ENCODE assay signal across 9 cellular contexts in genomic region chr4:184688447-184688846, GRCh38. TPM values are rescaled to one million over a fixed set of nuclear protein-coding genes. Genes with fewer than 3 reads are reported as not detected.
DNase-seq lines count a peak whose midpoint lies in the region; ATAC-seq, FAIRE-seq and TF ChIP-seq lines count a peak whose summit lies in the region.
"Had no signal": no experiment of that assay in that cellular context is flagged by ENCODE, and none has a peak within 500 bp of the region (broad histone marks: within the 10 kb centered on the region; RNA-seq: fewer than 3 reads in every experiment).

No MANE protein-coding gene starts in this region.

- no peak overlapping the region for H3K4me3 ChIP-seq in astrocyte (ENCODE audit: insufficient read depth, low read depth, low read length)
- peak overlapping the region in 2 of 3 experiments; percentile 38 to 46 for H3K4me3 ChIP-seq in keratinocyte (ENCODE audit: control insufficient read depth in 2 of 3, extremely low read depth in 1 of 3, insufficient read depth in 2 of 3, low read depth in 1 of 3, low read length in 3 of 3)

- ATAC-seq in GM21515 (IDR thresholded peaks at IDR 0.05; ENCODE audit: unreplicated experiment) (no peak), GM21717 (IDR thresholded peaks at IDR 0.05; ENCODE audit: unreplicated experiment) (no peak)

- H3K9me3 Mint-ChIP-seq in astrocyte (ENCODE audit: unreplicated experiment), result no peaks in the 10 kb centered on the region

- H3K4me3 Mint-ChIP-seq in astrocyte (ENCODE audit: unreplicated experiment), result peak overlapping the region; percentile 56

- FAIRE-seq in astrocyte (lab: Jason Lieb, UNC), result peak; percentile 83
- peak; percentile 86 for FAIRE-seq in keratinocyte (lab: Jason Lieb, UNC)

- H3K4me2 ChIP-seq in astrocyte (ENCODE audit: low read length), result peak overlapping the region; percentile 77
- peak overlapping the region; percentile 73 for H3K4me2 ChIP-seq in keratinocyte (ENCODE audit: control insufficient read depth, extremely low read depth, insufficient read depth, low read depth, low read length)

- dilution Hi-C loops in keratinocyte (cut with MboI; ENCODE audit: extremely low pct_ligation_motif_present, low sequenced_read_pairs), result no loop called here

- H2AFZ ChIP-seq in astrocyte (ENCODE audit: low read depth, low read length), result peak overlapping the region; percentile 26
- H2AFZ ChIP-seq in keratinocyte (ENCODE audit: control insufficient read depth, low read length), result peak overlapping the region; percentile 56

- DNase-seq in AG09319 (ENCODE audit: extremely low read depth, low read depth) (peak; percentile 38), HS-5 (ENCODE audit: low read depth) (peak; percentile 89), astrocyte (ENCODE audit: low read depth) (peak; percentile 93), keratinocyte (ENCODE audit: low read depth, low spot score) (peak; percentile 65), germinal center (ENCODE audit: low spot score) (no peak), GDM1 (lab: John Stamatoyannopoulos, UW) (no peak)
- DNase-seq: SIG-M5 had no signal

- H3K4me1 ChIP-seq in astrocyte (ENCODE audit: insufficient read depth, low read length), result peaks cover 14% of the 10 kb centered on the region
- peaks cover 32% of the 10 kb centered on the region for H3K4me1 ChIP-seq in keratinocyte (ENCODE audit: control insufficient read depth, extremely low read depth, insufficient read depth, low read length)

- peaks cover 2% of the 10 kb centered on the region for H3K36me3 Mint-ChIP-seq in astrocyte (ENCODE audit: low read depth, unreplicated experiment)

- peak overlapping the region; percentile 49 for H3K27ac Mint-ChIP-seq in astrocyte (ENCODE audit: unreplicated experiment)

- H4K20me1 ChIP-seq in astrocyte (ENCODE audit: insufficient read depth, low read length), result no peaks in the 10 kb centered on the region
- no peaks in the 10 kb centered on the region for H4K20me1 ChIP-seq in keratinocyte (ENCODE audit: control insufficient read depth, extremely low read depth, insufficient read depth, low read length)

- no peak for TF ChIP-seq CTCF in AG09319 (IDR thresholded peaks at IDR 0.05; ENCODE audit: low read depth, low read length)
- TF ChIP-seq CTCF in astrocyte (IDR thresholded peaks at IDR 0.05; ENCODE audit: insufficient read depth, low read depth, low read length), result no peak
- TF ChIP-seq CTCF in keratinocyte (optimal IDR thresholded peaks at IDR 0.05 in 1 of 3, IDR thresholded peaks at IDR 0.05 in 1 of 3, conservative IDR thresholded peaks at IDR 0.05 in 1 of 3; ENCODE audit: extremely low read depth in 1 of 3, insufficient read depth in 2 of 3, low read length in 3 of 3), result no peak

- H3K9me1 ChIP-seq in keratinocyte (ENCODE audit: control insufficient read depth, extremely low read depth, insufficient read depth, low read length), result no peaks in the 10 kb centered on the region

- H3K27me3 ChIP-seq in astrocyte (ENCODE audit: insufficient read depth, low read length) (no peaks in the 10 kb centered on the region), keratinocyte (ENCODE audit: control insufficient read depth, extremely low read depth, insufficient read depth, low read length) (no peaks in the 10 kb centered on the region)

- H3K79me2 ChIP-seq in astrocyte (ENCODE audit: insufficient read depth, low read length) (no peaks in the 10 kb centered on the region), keratinocyte (ENCODE audit: control insufficient read depth, insufficient read depth, low read length) (no peaks in the 10 kb centered on the region)

- peak overlapping the region; percentile 20 for H3K9ac ChIP-seq in astrocyte (ENCODE audit: low read length)
- peak overlapping the region; percentile 54 for H3K9ac ChIP-seq in keratinocyte (ENCODE audit: control insufficient read depth, extremely low read depth, insufficient read depth, low read length)

- H3K36me3 ChIP-seq in astrocyte (ENCODE audit: insufficient read depth, low read length), result peaks cover 3% of the 10 kb centered on the region
- peaks cover 0 to 2% of the 10 kb centered on the region in 2 experiments for H3K36me3 ChIP-seq in keratinocyte (ENCODE audit: control insufficient read depth in 2 of 2, extremely low read depth in 1 of 2, insufficient read depth in 2 of 2, low read length in 2 of 2)

- no peaks in the 10 kb centered on the region for H3K27me3 Mint-ChIP-seq in astrocyte (ENCODE audit: low read depth, unreplicated experiment)

- H3K4me1 Mint-ChIP-seq in astrocyte (ENCODE audit: low read depth, unreplicated experiment), result peaks cover 15% of the 10 kb centered on the region

- peak overlapping the region; percentile 53 for H3K27ac ChIP-seq in astrocyte (ENCODE audit: low read depth, low read length)
- peak overlapping the region; percentile 85 for H3K27ac ChIP-seq in keratinocyte (ENCODE audit: control insufficient read depth, insufficient read depth, low read length)

- H3K9me3 ChIP-seq in astrocyte (ENCODE audit: insufficient read depth, low read depth, low read length) (no peaks in the 10 kb centered on the region), keratinocyte (ENCODE audit: control insufficient read depth, low read depth, low read length) (no peaks in the 10 kb centered on the region)

RNA-seq across cellular contexts. Expression of gene PRIMPOL, which starts 38.9 kb away (rescaled TPM):
- total RNA-seq in astrocyte, result 6.5 and 7.8 TPM in 2 replicates
- 9.1 to 22.8 TPM (median 11.2 TPM) in 3 replicates for polyA plus RNA-seq in keratinocyte
- 11.8 TPM for polyA plus RNA-seq in keratinocyte (2011; ENCODE audit: low read depth)
- polyA plus RNA-seq in keratinocyte (2011; cell fraction: cytosol; rRNA removed), result 7.1 and 13.9 TPM in 2 replicates
- polyA plus RNA-seq in keratinocyte (2011; cell fraction: nucleus; rRNA removed), result 11.5 and 15.4 TPM in 2 replicates
- 4.0 and 10.5 TPM in 2 replicates for polyA plus RNA-seq in keratinocyte (2012; ENCODE audit: low replicate concordance)
- polyA minus RNA-seq in keratinocyte, result 1.9 to 2.5 TPM in 2 of 3 replicates, not detected in the other
- polyA minus RNA-seq in keratinocyte (2011; cell fraction: cytosol; rRNA and poly(A)+ RNA removed), result 5.9 TPM
- 3.0 and 5.2 TPM in 2 replicates for polyA minus RNA-seq in keratinocyte (2011; cell fraction: nucleus; rRNA and poly(A)+ RNA removed)

RNA-seq across cellular contexts. Expression of gene CASP3, which starts 39.2 kb away (rescaled TPM):
- total RNA-seq in astrocyte, result 40.0 and 44.8 TPM in 2 replicates
- polyA plus RNA-seq in keratinocyte, result 30.4 to 51.1 TPM (median 36.1 TPM) in 3 replicates
- 24.2 TPM for polyA plus RNA-seq in keratinocyte (2011; ENCODE audit: low read depth)
- 22.5 and 38.1 TPM in 2 replicates for polyA plus RNA-seq in keratinocyte (2011; cell fraction: cytosol; rRNA removed)
- 29.8 and 43.8 TPM in 2 replicates for polyA plus RNA-seq in keratinocyte (2011; cell fraction: nucleus; rRNA removed)
- polyA plus RNA-seq in keratinocyte (2012; ENCODE audit: low replicate concordance), result 24.0 and 32.5 TPM in 2 replicates
- 11.1 to 18.7 TPM (median 11.6 TPM) in 3 replicates for polyA minus RNA-seq in keratinocyte
- polyA minus RNA-seq in keratinocyte (2011; cell fraction: cytosol; rRNA and poly(A)+ RNA removed), result 18.6 TPM
- 11.1 and 19.9 TPM in 2 replicates for polyA minus RNA-seq in keratinocyte (2011; cell fraction: nucleus; rRNA and poly(A)+ RNA removed)

RNA-seq across cellular contexts. Expression of gene CENPU, which starts 45.4 kb away (rescaled TPM):
- 3.0 and 6.0 TPM in 2 replicates for total RNA-seq in astrocyte
- polyA plus RNA-seq in keratinocyte, result 3.3 to 12.5 TPM (median 7.9 TPM) in 3 replicates
- 5.9 TPM for polyA plus RNA-seq in keratinocyte (2011; ENCODE audit: low read depth)
- polyA plus RNA-seq in keratinocyte (2011; cell fraction: cytosol; rRNA removed), result 2.7 and 5.8 TPM in 2 replicates
- 3.9 and 4.7 TPM in 2 replicates for polyA plus RNA-seq in keratinocyte (2011; cell fraction: nucleus; rRNA removed)
- polyA plus RNA-seq in keratinocyte (2012; ENCODE audit: low replicate concordance), result 5.3 and 8.5 TPM in 2 replicates
- polyA minus RNA-seq in keratinocyte, result 0.85 to 7.4 TPM in 2 of 3 replicates, not detected in the other
- 1.2 TPM for polyA minus RNA-seq in keratinocyte (2011; cell fraction: cytosol; rRNA and poly(A)+ RNA removed)
- polyA minus RNA-seq in keratinocyte (2011; cell fraction: nucleus; rRNA and poly(A)+ RNA removed), result 2.4 and 3.4 TPM in 2 replicates

Comparison
In these comparisons a context has a peak if more than half of its experiments do, and no peak if none do; other contexts are left out.
1. DNase-seq: peak in AG09319 (single experiment), HS-5 (single experiment), astrocyte (single experiment) and keratinocyte (single experiment); none in germinal center (single experiment) and GDM1 (single experiment).